ENCODE assay signal across 19 cellular contexts in the genomic region with DNA sequence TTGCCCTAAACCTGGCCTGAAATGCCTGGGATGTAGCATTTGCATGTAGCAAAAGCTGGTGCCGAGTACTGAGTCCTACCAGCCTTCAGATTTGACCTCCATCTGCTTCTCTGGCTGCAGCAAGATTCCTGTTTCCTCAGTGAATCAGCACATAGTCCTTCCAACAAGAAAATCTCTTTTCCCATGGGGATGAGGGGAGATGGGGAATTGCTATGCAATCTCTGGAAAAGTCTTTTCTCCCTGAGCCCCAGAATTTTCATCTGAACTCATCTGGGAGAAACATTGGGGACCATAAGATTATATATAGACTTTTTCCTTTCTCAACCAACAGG. TPM values are rescaled to one million over a fixed set of nuclear protein-coding genes. Genes with fewer than 3 reads are reported as not detected.
DNase-seq lines count a peak whose midpoint lies in the region; ATAC-seq and TF ChIP-seq lines count a peak whose summit lies in the region.
"Had no signal": no experiment of that assay in that cellular context is flagged by ENCODE, and none has a peak within 500 bp of the region (broad histone marks: within the 10 kb centered on the region; RNA-seq: fewer than 3 reads in every experiment).

No MANE protein-coding gene starts in this region.

- POLR2A ChIA-PET in Caco-2 (lab: Charles Lee) = no interaction called here

- intact Hi-C loops in Caco-2 (cut with micrococcal nuclease; ENCODE audit: unreplicated experiment) = no loop called here
- intact Hi-C loops in heart right ventricle (cut with DNase I) = no loop called here

- H3K4me1 Mint-ChIP-seq in Caco-2 (ENCODE audit: low read depth, unreplicated experiment) = peaks cover 6% of the 10 kb centered on the region

- H3K9me3 Mint-ChIP-seq in Caco-2 (ENCODE audit: unreplicated experiment) = no peaks in the 10 kb centered on the region
- H3K9me3 Mint-ChIP-seq: CD8-positive, alpha-beta T cell had no signal

- no peak for TF ChIP-seq CTCF in Caco-2 (IDR thresholded peaks at IDR 0.05; ENCODE audit: insufficient read depth in 1 of 2, low read depth in 1 of 2, low read length in 1 of 2, severe bottlenecking in 1 of 2, unreplicated experiment in 1 of 2)
- no peak for TF ChIP-seq CTCF in cardiac fibroblast (IDR thresholded peaks at IDR 0.05; ENCODE audit: low read depth, low read length)
- TF ChIP-seq CTCF in heart right ventricle (IDR thresholded peaks at IDR 0.05) = no peak

- no peaks in the 10 kb centered on the region for H3K27me3 Mint-ChIP-seq in Caco-2 (ENCODE audit: insufficient read depth, unreplicated experiment)

- DNase-seq in Caco-2 (no peak), cardiac fibroblast (ENCODE audit: low read depth in 2 of 2) (peak; percentile 43 to 56), hepatic stellate cell (ENCODE audit: low spot score) (peak; percentile 47), stromal cell of bone marrow (ENCODE audit: low read depth) (peak; percentile 32), heart right ventricle (no peak)
- no peak for DNase-seq in stimulated activated CD4-positive, alpha-beta T cell treated with anti-CD3 and anti-CD28 coated beads, Interleukin-2, amount 100 ng/mL, for 48 hours
- DNase-seq: CD8-positive, alpha-beta T cell; DMS79 treated with DMSO at 0.1 percent for 48 hours; Karpas-422; NCI-H1105; NCI-H1694 treated with DMSO at 0.1 percent for 48 hours; NCI-H2107; NCI-H2227 treated with DMSO at 0.1 percent for 48 hours; NCI-H524 had no signal

- CTCF ChIA-PET in Caco-2 (lab: Charles Lee) = no interaction called here

- no peak overlapping the region for H3K4me3 ChIP-seq in Caco-2 (ENCODE audit: low read depth, low read length)
- no peak overlapping the region for H3K4me3 ChIP-seq in cardiac fibroblast (replicated peaks in 1 of 2; ENCODE audit: low read depth in 2 of 2, low read length in 2 of 2)
- H3K4me3 ChIP-seq in heart right ventricle = no peak overlapping the region
- H3K4me3 ChIP-seq: BLaER1, GM12878 had no signal

- H3K9me3 ChIP-seq in Caco-2 = no peaks in the 10 kb centered on the region
- no peaks in the 10 kb centered on the region for H3K9me3 ChIP-seq in heart right ventricle
- H3K9me3 ChIP-seq: BLaER1 had no signal

- H3K27me3 ChIP-seq in Caco-2 (replicated peaks; ENCODE audit: control insufficient read depth, insufficient read depth, low read length) (no peaks in the 10 kb centered on the region), heart right ventricle (no peaks in the 10 kb centered on the region)
- H3K27me3 ChIP-seq: BLaER1 had no signal

- no peak overlapping the region for H3K27ac ChIP-seq in heart right ventricle
- H3K27ac ChIP-seq: BLaER1 had no signal

- no TSS peak for BruUV-seq in Caco-2 (replicated peaks; lab: Mats Ljungman, UMichigan)

- H3K36me3 Mint-ChIP-seq in Caco-2 (ENCODE audit: insufficient read depth, unreplicated experiment) = peaks cover 23% of the 10 kb centered on the region

- H3K36me3 ChIP-seq in Caco-2 (ENCODE audit: control insufficient read depth, insufficient read depth, low read length) (no peaks in the 10 kb centered on the region), heart right ventricle (peaks cover 0 to 28% (median 0%) of the 10 kb centered on the region in 9 donors)

- peak overlapping the region; percentile 53 for H3K27ac Mint-ChIP-seq in Caco-2 (ENCODE audit: unreplicated experiment)
- H3K27ac Mint-ChIP-seq: CD8-positive, alpha-beta T cell had no signal

- ATAC-seq in SK-N-SH treated with all-trans-retinoic acid at 6 μM for 48 hours (no peak), heart right ventricle (no peak)
- ATAC-seq: CD8-positive, alpha-beta T cell; GM12878; HCT116; Panc1 had no signal

- H3K4me3 Mint-ChIP-seq in Caco-2 (ENCODE audit: unreplicated experiment) = no peak overlapping the region
- H3K4me3 Mint-ChIP-seq: CD8-positive, alpha-beta T cell had no signal

- WGBS in heart right ventricle, 2 donors = 64 to 88% methylated on average over 1 of the region's 1 CpG

- H3K4me1 ChIP-seq in Caco-2 = peaks cover 34% of the 10 kb centered on the region
- H3K4me1 ChIP-seq in heart right ventricle = peaks cover 0 to 10% (median 0%) of the 10 kb centered on the region in 9 donors

TF ChIP-seq in SK-N-SH treated with all-trans-retinoic acid at 6 μM for 48 hours, 23 proteins besides CTCF, POLR2A, EP300 and RAD21:
- no peak for TF ChIP-seq ZFP3 (CRISPR knock-in tag; IDR thresholded peaks at IDR 0.05)
- TF ChIP-seq ZNF565 (CRISPR knock-in tag; conservative IDR thresholded peaks at IDR 0.05; ENCODE audit: low read depth) = no peak
- TF ChIP-seq, protein P1, sequence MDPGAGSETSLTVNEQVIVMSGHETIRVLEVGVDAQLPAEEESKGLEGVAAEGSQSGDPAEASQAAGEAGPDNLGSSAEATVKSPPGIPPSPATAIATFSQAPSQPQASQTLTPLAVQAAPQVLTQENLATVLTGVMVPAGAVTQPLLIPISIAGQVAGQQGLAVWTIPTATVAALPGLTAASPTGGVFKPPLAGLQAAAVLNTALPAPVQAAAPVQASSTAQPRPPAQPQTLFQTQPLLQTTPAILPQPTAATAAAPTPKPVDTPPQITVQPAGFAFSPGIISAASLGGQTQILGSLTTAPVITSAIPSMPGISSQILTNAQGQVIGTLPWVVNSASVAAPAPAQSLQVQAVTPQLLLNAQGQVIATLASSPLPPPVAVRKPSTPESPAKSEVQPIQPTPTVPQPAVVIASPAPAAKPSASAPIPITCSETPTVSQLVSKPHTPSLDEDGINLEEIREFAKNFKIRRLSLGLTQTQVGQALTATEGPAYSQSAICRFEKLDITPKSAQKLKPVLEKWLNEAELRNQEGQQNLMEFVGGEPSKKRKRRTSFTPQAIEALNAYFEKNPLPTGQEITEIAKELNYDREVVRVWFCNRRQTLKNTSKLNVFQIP (CRISPR knock-in tag; IDR thresholded peaks at IDR 0.05; ENCODE audit: borderline replicate concordance, low read depth) = no peak
- TF ChIP-seq ZFP30 (CRISPR knock-in tag; IDR thresholded peaks at IDR 0.05) = no peak
- TF ChIP-seq, protein P2, sequence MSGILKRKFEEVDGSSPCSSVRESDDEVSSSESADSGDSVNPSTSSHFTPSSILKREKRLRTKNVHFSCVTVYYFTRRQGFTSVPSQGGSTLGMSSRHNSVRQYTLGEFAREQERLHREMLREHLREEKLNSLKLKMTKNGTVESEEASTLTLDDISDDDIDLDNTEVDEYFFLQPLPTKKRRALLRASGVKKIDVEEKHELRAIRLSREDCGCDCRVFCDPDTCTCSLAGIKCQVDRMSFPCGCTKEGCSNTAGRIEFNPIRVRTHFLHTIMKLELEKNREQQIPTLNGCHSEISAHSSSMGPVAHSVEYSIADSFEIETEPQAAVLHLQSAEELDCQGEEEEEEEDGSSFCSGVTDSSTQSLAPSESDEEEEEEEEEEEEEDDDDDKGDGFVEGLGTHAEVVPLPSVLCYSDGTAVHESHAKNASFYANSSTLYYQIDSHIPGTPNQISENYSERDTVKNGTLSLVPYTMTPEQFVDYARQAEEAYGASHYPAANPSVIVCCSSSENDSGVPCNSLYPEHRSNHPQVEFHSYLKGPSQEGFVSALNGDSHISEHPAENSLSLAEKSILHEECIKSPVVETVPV (CRISPR knock-in tag; IDR thresholded peaks at IDR 0.05) = no peak
- no peak for TF ChIP-seq ESRRG (CRISPR knock-in tag; IDR thresholded peaks at IDR 0.05)
- no peak for TF ChIP-seq ZNF8 (CRISPR knock-in tag; IDR thresholded peaks at IDR 0.05)
- TF ChIP-seq, protein P3, sequence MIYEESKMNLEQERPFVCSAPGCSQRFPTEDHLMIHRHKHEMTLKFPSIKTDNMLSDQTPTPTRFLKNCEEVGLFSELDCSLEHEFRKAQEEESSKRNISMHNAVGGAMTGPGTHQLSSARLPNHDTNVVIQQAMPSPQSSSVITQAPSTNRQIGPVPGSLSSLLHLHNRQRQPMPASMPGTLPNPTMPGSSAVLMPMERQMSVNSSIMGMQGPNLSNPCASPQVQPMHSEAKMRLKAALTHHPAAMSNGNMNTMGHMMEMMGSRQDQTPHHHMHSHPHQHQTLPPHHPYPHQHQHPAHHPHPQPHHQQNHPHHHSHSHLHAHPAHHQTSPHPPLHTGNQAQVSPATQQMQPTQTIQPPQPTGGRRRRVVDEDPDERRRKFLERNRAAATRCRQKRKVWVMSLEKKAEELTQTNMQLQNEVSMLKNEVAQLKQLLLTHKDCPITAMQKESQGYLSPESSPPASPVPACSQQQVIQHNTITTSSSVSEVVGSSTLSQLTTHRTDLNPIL (CRISPR knock-in tag; IDR thresholded peaks at IDR 0.05; ENCODE audit: low read depth) = no peak
- no peak for TF ChIP-seq TCF4 (CRISPR knock-in tag; IDR thresholded peaks at IDR 0.05; ENCODE audit: borderline replicate concordance)
- TF ChIP-seq, protein P4, sequence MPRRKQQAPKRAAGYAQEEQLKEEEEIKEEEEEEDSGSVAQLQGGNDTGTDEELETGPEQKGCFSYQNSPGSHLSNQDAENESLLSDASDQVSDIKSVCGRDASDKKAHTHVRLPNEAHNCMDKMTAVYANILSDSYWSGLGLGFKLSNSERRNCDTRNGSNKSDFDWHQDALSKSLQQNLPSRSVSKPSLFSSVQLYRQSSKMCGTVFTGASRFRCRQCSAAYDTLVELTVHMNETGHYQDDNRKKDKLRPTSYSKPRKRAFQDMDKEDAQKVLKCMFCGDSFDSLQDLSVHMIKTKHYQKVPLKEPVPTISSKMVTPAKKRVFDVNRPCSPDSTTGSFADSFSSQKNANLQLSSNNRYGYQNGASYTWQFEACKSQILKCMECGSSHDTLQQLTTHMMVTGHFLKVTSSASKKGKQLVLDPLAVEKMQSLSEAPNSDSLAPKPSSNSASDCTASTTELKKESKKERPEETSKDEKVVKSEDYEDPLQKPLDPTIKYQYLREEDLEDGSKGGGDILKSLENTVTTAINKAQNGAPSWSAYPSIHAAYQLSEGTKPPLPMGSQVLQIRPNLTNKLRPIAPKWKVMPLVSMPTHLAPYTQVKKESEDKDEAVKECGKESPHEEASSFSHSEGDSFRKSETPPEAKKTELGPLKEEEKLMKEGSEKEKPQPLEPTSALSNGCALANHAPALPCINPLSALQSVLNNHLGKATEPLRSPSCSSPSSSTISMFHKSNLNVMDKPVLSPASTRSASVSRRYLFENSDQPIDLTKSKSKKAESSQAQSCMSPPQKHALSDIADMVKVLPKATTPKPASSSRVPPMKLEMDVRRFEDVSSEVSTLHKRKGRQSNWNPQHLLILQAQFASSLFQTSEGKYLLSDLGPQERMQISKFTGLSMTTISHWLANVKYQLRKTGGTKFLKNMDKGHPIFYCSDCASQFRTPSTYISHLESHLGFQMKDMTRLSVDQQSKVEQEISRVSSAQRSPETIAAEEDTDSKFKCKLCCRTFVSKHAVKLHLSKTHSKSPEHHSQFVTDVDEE (CRISPR knock-in tag; IDR thresholded peaks at IDR 0.05) = no peak
- TF ChIP-seq PPARA (CRISPR knock-in tag; IDR thresholded peaks at IDR 0.05; ENCODE audit: borderline replicate concordance) = no peak

RNA-seq across cellular contexts. Expression of a gene that starts 32.0 kb away (rescaled TPM):
- total RNA-seq in Caco-2 (2022) (128 and 135 TPM in 2 replicates), heart right ventricle (100 to 1,000 TPM in 2 of 10 donors, 10 to 100 TPM in 8; 57.7 to 115 (median 75.8) TPM)
- 10 to 100 TPM; 38.8 to 87.2 TPM for polyA plus RNA-seq in heart right ventricle

Comparison
In these comparisons a context has a peak if more than half of its experiments do, and no peak if none do; other contexts are left out.
1. DNase-seq: peak in cardiac fibroblast (2 of 2), hepatic stellate cell (single experiment) and stromal cell of bone marrow (single experiment); none in Caco-2 (0 of 2), heart right ventricle (0 of 2) and stimulated activated CD4-positive, alpha-beta T cell treated with anti-CD3 and anti-CD28 coated beads, Interleukin-2, amount 100 ng/mL, for 48 hours (0 of 2).